In genomic region chr5:68432682-68433081, GRCh38 we compare ENCODE assay signal across 14 cellular contexts.
DNase-seq lines count a peak whose midpoint lies in the region; ATAC-seq and TF ChIP-seq lines count a peak whose summit lies in the region.
"Had no signal": no experiment of that assay in that cellular context is flagged by ENCODE, and none has a peak within 500 bp of the region (broad histone marks: within the 10 kb centered on the region; RNA-seq: fewer than 3 reads in every experiment).

No MANE protein-coding gene starts in this region.

- peak; percentile 7 for DNase-seq in stimulated activated CD4-positive, alpha-beta T cell treated with anti-CD3 and anti-CD28 coated beads, Interleukin-12 subunit alpha, Interleukin-12 subunit beta, amount 100 ng/mL, for 4 hours
- no peak for DNase-seq in stimulated activated CD4-positive, alpha-beta T cell treated with anti-CD3 and anti-CD28 coated beads, Interleukin-2, amount 100 ng/mL, for 48 hours
- peak; percentile 11 to 35 for DNase-seq in activated CD4-positive, alpha-beta T cell treated with anti-CD3 and anti-CD28 coated beads, Interleukin-2, amount 50 U/mL, for 4 hours
- peak; percentile 36 for DNase-seq in effector CD4-positive, alpha-beta T cell
- peak; percentile 29 for DNase-seq in stimulated activated naive CD8-positive, alpha-beta T cell treated with anti-CD3 and anti-CD28 coated beads, Interleukin-15, Interleukin-2, amounts not matched to agents 100 U/mL and 50 U/mL, for 24 hours
- no peak for DNase-seq in NK-92 (lab: John Stamatoyannopoulos, UW; ENCODE audit: unreplicated experiment)
- DNase-seq in GM10266 (ENCODE audit: extremely low spot score), result no peak
- DNase-seq: cerebellar nuclear complex, mammary epithelial cell, MV-4-11, SHP77 had no signal

- ATAC-seq in stimulated activated naive CD8-positive, alpha-beta T cell treated with anti-CD3 and anti-CD28 coated beads, Interleukin-15, Interleukin-2, amounts not matched to agents 100 U/mL and 50 U/mL, for 24 hours, result no peak
- ATAC-seq in HG02642 (IDR thresholded peaks at IDR 0.05; ENCODE audit: poor library complexity, unreplicated experiment), result no peak
- ATAC-seq: HepG2; stimulated activated effector memory CD8-positive, alpha-beta T cell treated with anti-CD3 and anti-CD28 coated beads, Interleukin-12 subunit alpha, Interleukin-12 subunit beta, amount 100 ng/mL, for 72 hours had no signal

- no peak for TF ChIP-seq CTCF in GM10266 (IDR thresholded peaks at IDR 0.05; ENCODE audit: control insufficient read depth, insufficient read depth, low read depth, missing control alignments)

Comparison
In these comparisons a context has a peak if more than half of its experiments do, and no peak if none do; other contexts are left out.
1. DNase-seq: peak in stimulated activated CD4-positive, alpha-beta T cell treated with anti-CD3 and anti-CD28 coated beads, Interleukin-12 subunit alpha, Interleukin-12 subunit beta, amount 100 ng/mL, for 4 hours (single experiment), activated CD4-positive, alpha-beta T cell treated with anti-CD3 and anti-CD28 coated beads, Interleukin-2, amount 50 U/mL, for 4 hours (2 of 2), effector CD4-positive, alpha-beta T cell (single experiment) and stimulated activated naive CD8-positive, alpha-beta T cell treated with anti-CD3 and anti-CD28 coated beads, Interleukin-15, Interleukin-2, amounts not matched to agents 100 U/mL and 50 U/mL, for 24 hours (single experiment); none in stimulated activated CD4-positive, alpha-beta T cell treated with anti-CD3 and anti-CD28 coated beads, Interleukin-2, amount 100 ng/mL, for 48 hours (0 of 2), NK-92 (single experiment) and GM10266 (single experiment).